ENCODE assay signal across 8 cellular contexts in the genomic region with DNA sequence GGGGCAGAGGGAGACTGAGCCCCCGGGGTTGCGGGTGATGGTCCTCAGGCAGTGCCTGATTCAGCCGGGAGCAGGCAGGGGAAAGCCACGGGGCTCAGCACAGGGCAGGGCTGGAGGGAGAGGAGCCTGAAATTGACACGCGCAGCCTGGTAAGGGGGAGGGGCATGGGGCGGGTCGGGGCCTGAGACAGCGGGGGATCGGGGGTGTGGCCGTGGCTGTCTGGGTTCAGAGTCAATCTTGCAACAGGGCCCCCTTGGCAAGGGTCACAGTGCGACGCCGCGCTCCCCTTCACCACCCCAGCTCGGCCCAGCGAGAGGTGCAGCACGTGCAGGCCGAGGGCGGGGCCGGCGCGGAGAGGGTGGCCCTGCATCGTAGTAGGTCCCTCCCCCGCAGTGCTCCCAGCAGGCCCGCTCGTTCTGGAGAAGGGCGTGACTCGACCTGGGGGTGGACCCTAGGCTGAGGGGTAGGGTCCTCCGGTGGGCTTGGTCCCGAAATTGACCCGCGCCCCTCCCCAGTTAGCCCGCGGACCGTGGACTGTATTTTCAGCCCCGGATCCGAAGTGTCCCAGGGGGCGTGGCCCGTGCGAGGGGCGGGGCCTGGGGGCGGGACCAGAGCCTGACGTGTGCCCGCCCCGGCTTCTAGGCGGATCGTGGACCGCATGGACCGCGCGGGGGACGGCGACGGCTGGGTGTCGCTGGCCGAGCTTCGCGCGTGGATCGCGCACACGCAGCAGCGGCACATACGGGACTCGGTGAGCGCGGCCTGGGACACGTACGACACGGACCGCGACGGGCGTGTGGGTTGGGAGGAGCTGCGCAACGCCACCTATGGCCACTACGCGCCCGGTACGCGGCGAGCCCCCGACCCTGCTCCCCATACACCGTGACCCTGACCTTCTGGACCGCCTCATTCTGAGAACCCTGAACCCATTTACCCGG.
DNase-seq lines count a peak whose midpoint lies in the region; ATAC-seq lines count a peak whose summit lies in the region.

No MANE protein-coding gene starts in this region.

- no peak overlapping the region for H3K27ac ChIP-seq in caudate nucleus (ENCODE audit: low read depth, low read length)

- peak; percentile 79 for ATAC-seq in GM21786 (IDR thresholded peaks at IDR 0.05; ENCODE audit: unreplicated experiment)

- DNase-seq in DMS53 (lab: John Stamatoyannopoulos, UW) = peak; percentile 84
- peak; percentile 58 for DNase-seq in NCI-H146 treated with DMSO at 0.1 percent for 48 hours (lab: John Stamatoyannopoulos, UW; ENCODE audit: unreplicated experiment)
- DNase-seq in activated CD4-positive, CD25-positive, alpha-beta regulatory T cell (lab: John Stamatoyannopoulos, UW) = peak; percentile 71 to 79 (median 76)
- DNase-seq in caudate nucleus (lab: John Stamatoyannopoulos, UW) = peak in 44 of 61 donors; percentile 19 to 85 (median 52)
- peak; percentile 89 for DNase-seq in left kidney (ENCODE audit: low read depth, low spot score)
- DNase-seq in stimulated activated CD4-positive, alpha-beta T cell treated with anti-CD3 and anti-CD28 coated beads, Interleukin-4, amount 100 ng/mL, for 4 hours = peak; percentile 80 to 86
- no peak for DNase-seq in NCI-H128 (lab: John Stamatoyannopoulos, UW; ENCODE audit: unreplicated experiment)
